13 cellular contexts compared by ENCODE assay signal in the genomic region with DNA sequence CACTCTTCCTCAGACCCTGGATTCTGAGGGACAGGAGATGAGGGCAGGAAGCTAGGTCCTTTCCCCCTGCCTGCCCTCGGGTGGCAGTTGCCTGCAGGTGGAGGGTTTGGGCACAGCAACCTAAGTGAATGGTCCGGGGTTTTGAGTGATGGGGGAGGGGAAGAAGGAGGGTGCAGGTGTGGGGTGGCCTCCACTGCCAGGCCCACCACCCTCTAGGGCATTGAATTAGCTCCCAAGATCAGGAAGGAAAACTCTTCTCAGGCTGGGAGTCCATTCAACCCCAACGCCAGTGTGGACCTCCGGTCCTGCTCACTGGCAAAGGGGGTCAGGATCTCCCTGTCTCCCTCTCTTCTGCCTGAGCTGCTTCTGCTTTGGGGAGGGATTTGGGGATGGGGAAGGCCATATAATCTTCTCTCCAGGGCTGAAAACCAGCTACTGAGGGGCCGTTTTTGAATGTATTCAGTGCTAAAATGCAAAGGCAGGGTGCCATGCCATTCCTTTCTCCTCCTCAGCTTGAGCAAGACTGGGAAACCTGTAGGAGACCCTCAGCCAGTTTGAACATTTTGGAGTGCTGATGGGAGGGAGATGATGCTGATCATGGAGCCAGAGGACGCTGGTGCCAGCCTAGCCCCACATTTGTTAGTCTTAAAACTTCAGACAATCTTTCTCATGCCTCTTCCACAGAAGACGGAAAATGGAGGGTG. TPM values are rescaled to one million over a fixed set of nuclear protein-coding genes. Genes with fewer than 3 reads are reported as not detected.
DNase-seq lines count a peak whose midpoint lies in the region; ATAC-seq and TF ChIP-seq lines count a peak whose summit lies in the region.
"Had no signal": no experiment of that assay in that cellular context is flagged by ENCODE, and none has a peak within 500 bp of the region (broad histone marks: within the 10 kb centered on the region; RNA-seq: fewer than 3 reads in every experiment).

No MANE protein-coding gene starts in this region.

- no peaks in the 10 kb centered on the region for H3K36me3 ChIP-seq in BLaER1 treated with 17β-estradiol and CSF1 and Interleukin-3, amounts not matched to agents 10 nM and 100 nM
- H3K36me3 ChIP-seq: HAP-1 had no signal

- H3K4me3 Mint-ChIP-seq in activated CD8-positive, alpha-beta T cell treated with anti-CD3 and anti-CD28 coated beads, Interleukin-2, amount 10 ng/mL, durations not matched to agents 7 days and 5 days = peak overlapping the region; percentile 29

- no peak for ATAC-seq in activated CD8-positive, alpha-beta T cell treated with anti-CD3 and anti-CD28 coated beads, Interleukin-2, amount 10 ng/mL, durations not matched to agents 7 days and 5 days
- ATAC-seq in omental fat pad (ENCODE audit: low FRiP score) = no peak

- no peaks in the 10 kb centered on the region for H3K9me3 ChIP-seq in BLaER1 treated with 17β-estradiol and CSF1 and Interleukin-3, amounts not matched to agents 10 nM and 100 nM (replicated peaks in 1 of 11)
- H3K9me3 ChIP-seq: HAP-1 had no signal

- H3K9me3 Mint-ChIP-seq in activated CD8-positive, alpha-beta T cell treated with anti-CD3 and anti-CD28 coated beads, Interleukin-2, amount 10 ng/mL, durations not matched to agents 7 days and 5 days (ENCODE audit: insufficient read depth) = no peaks in the 10 kb centered on the region

- H3K27ac ChIP-seq in BLaER1 treated with 17β-estradiol and CSF1 and Interleukin-3, amounts not matched to agents 10 nM and 100 nM = peak overlapping the region in 9 of 11 experiments; percentile 96 to 100 (median 98); a peak in 18 of 22 replicates

- peaks cover 0 to 9% (median 0%) of the 10 kb centered on the region in 11 experiments; a peak in 2 of 22 replicates for H3K27me3 ChIP-seq in BLaER1 treated with 17β-estradiol and CSF1 and Interleukin-3, amounts not matched to agents 10 nM and 100 nM

- H3K36me3 Mint-ChIP-seq in activated CD8-positive, alpha-beta T cell treated with anti-CD3 and anti-CD28 coated beads, Interleukin-2, amount 10 ng/mL, durations not matched to agents 7 days and 5 days (ENCODE audit: low read depth) = peaks cover 15% of the 10 kb centered on the region
- H3K36me3 Mint-ChIP-seq: CD14-positive monocyte had no signal

- peak; percentile 10 for TF ChIP-seq POLR2A in GM15510 (IDR thresholded peaks at IDR 0.05; ENCODE audit: borderline replicate concordance, extremely low read depth, insufficient read length)

- H3K27ac Mint-ChIP-seq in activated CD8-positive, alpha-beta T cell treated with anti-CD3 and anti-CD28 coated beads, Interleukin-2, amount 10 ng/mL, durations not matched to agents 7 days and 5 days = peak overlapping the region; percentile 82

- peaks cover 62 to 82% (median 77%) of the 10 kb centered on the region in 10 experiments for H3K4me1 ChIP-seq in BLaER1 treated with 17β-estradiol and CSF1 and Interleukin-3, amounts not matched to agents 10 nM and 100 nM

- DNase-seq in activated CD8-positive, alpha-beta T cell treated with anti-CD3 and anti-CD28 coated beads, Interleukin-2, amount 10 ng/mL, durations not matched to agents 7 days and 5 days = no peak
- DNase-seq in mesenteric fat pad (ENCODE audit: low spot score) (peak; percentile 78), NCI-H526 (lab: John Stamatoyannopoulos, UW) (no peak), NCI-H146 treated with DMSO at 0.1 percent for 48 hours (lab: John Stamatoyannopoulos, UW; ENCODE audit: unreplicated experiment) (no peak), omental fat pad (ENCODE audit: low spot score) (no peak), cortex of kidney (lab: John Stamatoyannopoulos, UW) (no peak)
- DNase-seq: cerebellar nuclear complex, IMR-90, NCI-H2029 treated with DMSO at 0.1 percent for 48 hours had no signal

- peaks cover 75% of the 10 kb centered on the region for H3K4me1 Mint-ChIP-seq in activated CD8-positive, alpha-beta T cell treated with anti-CD3 and anti-CD28 coated beads, Interleukin-2, amount 10 ng/mL, durations not matched to agents 7 days and 5 days (ENCODE audit: low read depth)

- POLR2A ChIA-PET in activated CD8-positive, alpha-beta T cell treated with anti-CD3 and anti-CD28 coated beads, Interleukin-2, amount 10 ng/mL, durations not matched to agents 7 days and 5 days (lab: Charles Lee) = interaction anchor here (1.9 to 7.6 kb wide), 3 partner anchors 13 to 166 kb away, joined by 5 to 42 read pairs (median 22); partner anchors contain the start of gene IKZF3

- peak overlapping the region in 3 of 10 experiments; percentile 45 to 63 (median 56); a peak in 5 of 20 replicates for H3K4me3 ChIP-seq in BLaER1 treated with 17β-estradiol and CSF1 and Interleukin-3, amounts not matched to agents 10 nM and 100 nM
- H3K4me3 ChIP-seq: HAP-1 had no signal

- H3K4me2 ChIP-seq in BLaER1 treated with 17β-estradiol and CSF1 and Interleukin-3, amounts not matched to agents 10 nM and 100 nM = peak overlapping the region; percentile 86 to 98 (median 94)

- H4K20me1 ChIP-seq in BLaER1 treated with 17β-estradiol and CSF1 and Interleukin-3, amounts not matched to agents 10 nM and 100 nM = no peaks in the 10 kb centered on the region

- TF ChIP-seq CTCF in omental fat pad (IDR thresholded peaks at IDR 0.05) = no peak

- CTCF ChIA-PET in activated CD8-positive, alpha-beta T cell treated with anti-CD3 and anti-CD28 coated beads, Interleukin-2, amount 10 ng/mL, durations not matched to agents 7 days and 5 days (lab: Charles Lee) = interaction anchor here (1.0 to 5.5 kb wide), 9 partner anchors 13 to 224 kb away, joined by 3 to 81 read pairs (median 5); partner anchors contain the start of gene PSMD3

- H3K27me3 Mint-ChIP-seq in activated CD8-positive, alpha-beta T cell treated with anti-CD3 and anti-CD28 coated beads, Interleukin-2, amount 10 ng/mL, durations not matched to agents 7 days and 5 days (ENCODE audit: low read depth) = no peaks in the 10 kb centered on the region

- H3K9ac ChIP-seq in BLaER1 treated with 17β-estradiol and CSF1 and Interleukin-3, amounts not matched to agents 10 nM and 100 nM = peak overlapping the region in 7 of 11 experiments; percentile 85 to 96 (median 93); a peak in 13 of 22 replicates

RNA-seq across cellular contexts. Expression of gene GRB7, which starts 18.8 kb away (rescaled TPM):
- total RNA-seq in activated CD8-positive, alpha-beta T cell treated with anti-CD3 and anti-CD28 coated beads, Interleukin-2, amount 10 ng/mL, durations not matched to agents 7 days and 5 days = under 1 TPM in 1 of 2 experiments, not detected in 1; 0.37 TPM
- 0.29 TPM for total RNA-seq in mesenteric fat pad
- 10 to 100 TPM in 3 of 4 donors, not detected in 1; 13.0 to 19.3 (median 14.0) TPM for total RNA-seq in omental fat pad

RNA-seq across cellular contexts. Expression of gene MIEN1, which starts 26.2 kb away (rescaled TPM):
- 10 to 100 TPM; 44.0 to 44.6 TPM for total RNA-seq in activated CD8-positive, alpha-beta T cell treated with anti-CD3 and anti-CD28 coated beads, Interleukin-2, amount 10 ng/mL, durations not matched to agents 7 days and 5 days
- total RNA-seq in mesenteric fat pad (36.4 TPM), omental fat pad (10 to 100 TPM; 33.9 to 60.8 (median 52.5) TPM)

RNA-seq across cellular contexts. Expression of gene ERBB2, which starts 56.7 kb away (rescaled TPM):
- total RNA-seq in activated CD8-positive, alpha-beta T cell treated with anti-CD3 and anti-CD28 coated beads, Interleukin-2, amount 10 ng/mL, durations not matched to agents 7 days and 5 days = 1 to 10 TPM; 2.1 to 3.0 TPM
- total RNA-seq in mesenteric fat pad = 21.9 TPM
- 10 to 100 TPM; 13.8 to 23.8 (median 15.7) TPM for total RNA-seq in omental fat pad
